Comparison of ENCODE assay signal across 8 cellular contexts in the genomic region with DNA sequence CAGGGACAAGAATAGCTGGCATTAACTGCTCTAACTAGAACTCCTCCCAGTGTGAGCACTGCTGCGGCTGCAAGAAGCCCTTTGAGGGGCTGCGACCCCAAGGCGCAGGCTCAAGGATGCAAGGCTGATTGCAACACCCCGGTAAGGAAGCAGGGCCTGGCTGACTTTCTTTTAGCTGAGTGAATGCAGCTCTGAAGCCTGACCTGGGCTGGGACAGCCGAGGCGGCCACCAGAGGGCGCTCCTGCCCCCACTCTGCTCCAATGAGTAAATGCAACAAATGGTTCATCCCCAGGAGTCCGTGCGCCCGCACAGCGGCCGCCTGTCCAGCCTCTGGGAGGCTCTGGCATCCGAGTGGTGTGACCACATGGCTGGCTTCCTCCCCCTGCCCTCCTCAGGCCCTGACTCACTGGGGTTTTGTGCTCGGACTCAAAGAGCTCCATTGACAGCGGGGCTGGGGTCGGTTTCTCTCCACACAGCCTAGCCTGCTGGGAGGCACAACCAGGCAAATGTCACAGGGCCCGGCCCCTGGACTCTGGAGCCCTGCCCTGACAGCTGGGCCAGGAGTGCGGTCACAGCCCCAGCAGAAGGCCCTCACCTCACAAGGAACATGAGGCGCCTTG. TPM values are rescaled to one million over a fixed set of nuclear protein-coding genes. Genes with fewer than 3 reads are reported as not detected.
DNase-seq lines count a peak whose midpoint lies in the region; ATAC-seq and TF ChIP-seq lines count a peak whose summit lies in the region.

A gene with protein sequence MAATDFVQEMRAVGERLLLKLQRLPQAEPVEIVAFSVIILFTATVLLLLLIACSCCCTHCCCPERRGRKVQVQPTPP (plus strand): TSS at position 572 of the 621 bp plus-strand sequence. CDS start 6,768 bp downstream, outside the sequence.

- H4K20me1 ChIP-seq in SU-DHL-6 (ENCODE audit: low read depth, low read length), result no peaks in the 10 kb centered on the region

- H3K27ac Mint-ChIP-seq in osteocyte (ENCODE audit: unreplicated experiment), result peak within 1 kb of the TSS; percentile 84

- TF ChIP-seq CTCF in GM10248 (IDR thresholded peaks at IDR 0.05; ENCODE audit: control extremely low read depth, extremely low read depth, low read depth, missing control alignments) (peak; percentile 93), SU-DHL-6 (IDR thresholded peaks at IDR 0.05; ENCODE audit: insufficient read depth, low read length, poor library complexity, severe bottlenecking) (peak; percentile 86), osteocyte (IDR thresholded peaks at IDR 0.05) (peak; percentile 99), suprapubic skin (IDR thresholded peaks at IDR 0.05) (peak; percentile 92 to 96)

- H3K36me3 ChIP-seq in SU-DHL-6 (ENCODE audit: low read length) (no peaks in the 10 kb centered on the region), suprapubic skin (peaks cover 21% of the 10 kb centered on the region)

- no peak for ATAC-seq in GM18511 (IDR thresholded peaks at IDR 0.05; ENCODE audit: unreplicated experiment)

- no peak within 1 kb of the TSS for H3K27ac ChIP-seq in SU-DHL-6 (ENCODE audit: low read depth, low read length)
- H3K27ac ChIP-seq in suprapubic skin, result peak within 1 kb of the TSS; percentile 85

- H3K9me3 Mint-ChIP-seq in osteocyte (ENCODE audit: unreplicated experiment), result no peaks in the 10 kb centered on the region

- no peaks in the 10 kb centered on the region for H3K27me3 Mint-ChIP-seq in osteocyte (ENCODE audit: unreplicated experiment)

- 11% methylated on average over 12 of the region's 19 CpGs for WGBS in suprapubic skin

- H3K4me3 ChIP-seq in SU-DHL-6 (ENCODE audit: insufficient read depth, low read length, poor library complexity, severe bottlenecking) (no peak within 1 kb of the TSS), suprapubic skin (peak within 1 kb of the TSS; percentile 25)

- CTCF ChIA-PET in GM10248 (lab: Yijun Ruan, JAX), result interaction anchor here (0.6 to 29.8 kb wide), 67 partner anchors 11 to 862 kb away, joined by 3 to 856 read pairs (median 5); a partner anchor contains a TSS

- no peaks in the 10 kb centered on the region for H3K79me2 ChIP-seq in SU-DHL-6 (ENCODE audit: insufficient read depth, low read length)

- no peak within 1 kb of the TSS for H3K4me2 ChIP-seq in SU-DHL-6 (ENCODE audit: low read depth, low read length, poor library complexity, severe bottlenecking)

- no peaks in the 10 kb centered on the region for H3F3A ChIP-seq in SU-DHL-6 (ENCODE audit: insufficient read depth)

- intact Hi-C loops in head of caudate nucleus (cut with DNase I), result no loop called here

- H3K9ac ChIP-seq in SU-DHL-6 (ENCODE audit: low read length), result 0 out of 2 replicates have a peak within 1 kb of the TSS, but pooled peaks have one; percentile 4

- H3K27me3 ChIP-seq in SU-DHL-6 (ENCODE audit: low read length) (no peaks in the 10 kb centered on the region), suprapubic skin (no peaks in the 10 kb centered on the region)

- H3K4me1 Mint-ChIP-seq in osteocyte (ENCODE audit: unreplicated experiment), result peaks cover 24% of the 10 kb centered on the region

- no peak for TF ChIP-seq EP300 in suprapubic skin (IDR thresholded peaks at IDR 0.05)

- POLR2A ChIA-PET in GM10248 (lab: Yijun Ruan, JAX), result no interaction called here

- peaks cover 3% of the 10 kb centered on the region for H3K36me3 Mint-ChIP-seq in osteocyte (ENCODE audit: unreplicated experiment)

- H3K4me3 Mint-ChIP-seq in osteocyte (ENCODE audit: unreplicated experiment), result no peak within 1 kb of the TSS

- no peaks in the 10 kb centered on the region for H3K9me2 ChIP-seq in SU-DHL-6 (replicated peaks; ENCODE audit: insufficient read depth, low read length)

- TF ChIP-seq POLR2A in suprapubic skin (IDR thresholded peaks at IDR 0.05), result no peak

- peaks cover 23% of the 10 kb centered on the region for H3K4me1 ChIP-seq in suprapubic skin

- no peak within 1 kb of the TSS for H2AFZ ChIP-seq in SU-DHL-6 (ENCODE audit: low read depth, low read length, severe bottlenecking)

- H3K9me3 ChIP-seq in SU-DHL-6 (ENCODE audit: insufficient read depth, low read length) (no peaks in the 10 kb centered on the region), suprapubic skin (no peaks in the 10 kb centered on the region)

- DNase-seq in GM10248 (ENCODE audit: extremely low spot score), result peak; percentile 93
- peak; percentile 23 for DNase-seq in KG1 (lab: John Stamatoyannopoulos, UW)
- DNase-seq in activated naive CD8-positive, alpha-beta T cell treated with anti-CD3 and anti-CD28 coated beads, Interleukin-2, amount 50 U/mL, for 16 hours (ENCODE audit: low read depth, low spot score), result peak; percentile 65
- peak; percentile 84 to 99 (median 96) for DNase-seq in head of caudate nucleus
- DNase-seq in osteocyte (ENCODE audit: extremely low spot score, unreplicated experiment), result peak; percentile 96
- DNase-seq in suprapubic skin (ENCODE audit: low spot score in 2 of 2), result peak; percentile 90 to 92

RNA-seq across cellular contexts. Expression of the gene that starts here (rescaled TPM):
- total RNA-seq in osteocyte (0.24 and 0.42 TPM in 2 replicates), suprapubic skin (10 to 100 TPM in 2 of 4 donors, 1 to 10 TPM in 2; 1.7 to 11.8 (median 8.6) TPM)

Comparison
In these comparisons a context has a peak if more than half of its experiments do, and no peak if none do; other contexts are left out.
1. Peak in DNase-seq in osteocyte; RNA of the gene not detected or under 1 TPM.
2. DNase-seq: peak in every context shown above with its lines; median percentile 96 in head of caudate nucleus; 96 in osteocyte; 93 in GM10248; 91 in suprapubic skin; 65 in activated naive CD8-positive, alpha-beta T cell treated with anti-CD3 and anti-CD28 coated beads, Interleukin-2, amount 50 U/mL, for 16 hours; 23 in KG1.